ENCODE assay signal across 11 cellular contexts in the genomic region with DNA sequence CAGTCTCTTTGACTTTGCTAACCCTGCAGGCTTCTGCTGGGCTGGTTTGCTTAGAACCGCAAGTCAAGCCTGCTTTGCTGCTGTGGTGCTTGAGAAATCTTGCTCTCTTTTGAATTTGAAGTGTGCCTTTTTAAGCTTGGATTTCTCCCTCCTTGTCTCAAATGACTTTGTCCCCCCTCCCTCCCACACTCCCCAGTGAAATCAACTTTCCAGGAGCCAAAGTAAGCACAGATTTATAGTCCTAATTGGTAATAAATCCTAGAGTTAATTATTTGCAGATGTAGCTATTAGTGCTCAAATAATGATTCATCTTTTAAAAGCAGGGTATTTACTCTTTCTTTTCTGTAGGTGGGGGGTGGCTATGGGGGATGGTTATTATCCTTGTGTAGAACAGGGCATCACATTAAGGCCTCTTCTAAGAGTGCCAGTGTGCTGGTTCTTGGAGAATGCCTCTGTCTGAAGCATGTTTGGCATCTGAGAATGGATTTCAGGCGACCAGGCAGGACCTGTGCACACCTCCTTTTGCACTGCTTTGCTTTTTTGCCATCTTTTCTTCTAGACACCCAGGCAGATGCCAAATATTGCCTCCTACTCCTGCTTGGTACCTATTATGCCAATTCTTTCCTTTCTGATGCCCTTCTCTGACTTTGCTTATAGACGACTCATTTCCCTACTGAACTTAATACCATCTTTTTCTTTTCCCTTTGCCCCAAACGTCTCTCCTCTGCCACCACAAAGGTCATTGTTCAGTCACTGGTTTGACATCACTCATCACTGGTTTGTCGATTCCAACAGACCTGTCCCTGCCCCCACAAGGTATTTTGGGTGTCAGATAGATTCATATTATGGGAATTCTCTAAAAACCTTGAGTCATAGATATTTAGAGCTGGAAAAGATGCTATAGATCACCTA. TPM values are rescaled to one million over a fixed set of nuclear protein-coding genes. Genes with fewer than 3 reads are reported as not detected.
DNase-seq lines count a peak whose midpoint lies in the region; ATAC-seq, FAIRE-seq and TF ChIP-seq lines count a peak whose summit lies in the region.
"Had no signal": no experiment of that assay in that cellular context is flagged by ENCODE, and none has a peak within 500 bp of the region (broad histone marks: within the 10 kb centered on the region; RNA-seq: fewer than 3 reads in every experiment).

No MANE protein-coding gene starts in this region.

- ATAC-seq in omental fat pad (ENCODE audit: low FRiP score) (peak; percentile 41), HG03432 (IDR thresholded peaks at IDR 0.05; ENCODE audit: unreplicated experiment) (no peak)

- no peak for TF ChIP-seq POLR2A in H54 (IDR thresholded peaks at IDR 0.05; ENCODE audit: low read depth, low read length)

- H3K9ac ChIP-seq in adipocyte (ENCODE audit: low read length): peak overlapping the region; percentile 70

- H3K36me3 ChIP-seq in adipocyte (ENCODE audit: control insufficient read depth, insufficient read depth, low read length, severe bottlenecking): no peaks in the 10 kb centered on the region
- H3K36me3 ChIP-seq: cardiac muscle cell had no signal

- H3K4me3 ChIP-seq in adipocyte (ENCODE audit: low read length): no peak overlapping the region
- H3K4me3 ChIP-seq: cardiac muscle cell had no signal

- no peak for TF ChIP-seq CTCF in omental fat pad (IDR thresholded peaks at IDR 0.05)

- peaks cover 30% of the 10 kb centered on the region for H3K4me1 ChIP-seq in adipocyte (ENCODE audit: control insufficient read depth, insufficient read depth, low read length)

- no peak for FAIRE-seq in H54 (lab: Jason Lieb, UNC)

- peak; percentile 53 for DNase-seq in COR-L47 (lab: John Stamatoyannopoulos, UW)
- DNase-seq in NCI-H1092 treated with DMSO at 0.1 percent for 48 hours (lab: John Stamatoyannopoulos, UW): peak; percentile 60
- peak; percentile 49 for DNase-seq in adipocyte (ENCODE audit: low read depth)
- DNase-seq in omental fat pad (ENCODE audit: low spot score): no peak
- no peak for DNase-seq in H54 (ENCODE audit: insufficient read length, low spot score)
- DNase-seq in hippocampal formation (lab: John Stamatoyannopoulos, UW): no peak
- DNase-seq in stimulated activated CD4-positive, alpha-beta T cell treated with anti-CD3 and anti-CD28 coated beads, Interleukin-4, amount 100 ng/mL, for 24 hours: no peak
- DNase-seq: activated CD4-positive, alpha-beta T cell treated with anti-CD3 and anti-CD28 coated beads, Interleukin-2, amount 50 U/mL, for 4 hours; stimulated activated naive CD4-positive, alpha-beta T cell treated with Interleukin-2 at 50 U/mL for 16 hours had no signal

- no peaks in the 10 kb centered on the region for H3K9me3 ChIP-seq in adipocyte (ENCODE audit: control insufficient read depth, low read length)

- no peaks in the 10 kb centered on the region for H3K27me3 ChIP-seq in adipocyte (replicated peaks; ENCODE audit: control insufficient read depth, insufficient read depth, low read length)
- H3K27me3 ChIP-seq: cardiac muscle cell had no signal

RNA-seq across cellular contexts. Expression of a gene that starts 50.7 kb away (rescaled TPM):
- 10 to 100 TPM; 24.6 to 57.6 (median 47.8) TPM for total RNA-seq in omental fat pad

Comparison
In these comparisons a context has a peak if more than half of its experiments do, and no peak if none do; other contexts are left out.
1. DNase-seq: peak in COR-L47 (single experiment), NCI-H1092 treated with DMSO at 0.1 percent for 48 hours (single experiment) and adipocyte (single experiment); none in omental fat pad (single experiment), H54 (single experiment), hippocampal formation (0 of 2) and stimulated activated CD4-positive, alpha-beta T cell treated with anti-CD3 and anti-CD28 coated beads, Interleukin-4, amount 100 ng/mL, for 24 hours (single experiment).